Comparison of ENCODE assay signal across 15 cellular contexts in the genomic region with DNA sequence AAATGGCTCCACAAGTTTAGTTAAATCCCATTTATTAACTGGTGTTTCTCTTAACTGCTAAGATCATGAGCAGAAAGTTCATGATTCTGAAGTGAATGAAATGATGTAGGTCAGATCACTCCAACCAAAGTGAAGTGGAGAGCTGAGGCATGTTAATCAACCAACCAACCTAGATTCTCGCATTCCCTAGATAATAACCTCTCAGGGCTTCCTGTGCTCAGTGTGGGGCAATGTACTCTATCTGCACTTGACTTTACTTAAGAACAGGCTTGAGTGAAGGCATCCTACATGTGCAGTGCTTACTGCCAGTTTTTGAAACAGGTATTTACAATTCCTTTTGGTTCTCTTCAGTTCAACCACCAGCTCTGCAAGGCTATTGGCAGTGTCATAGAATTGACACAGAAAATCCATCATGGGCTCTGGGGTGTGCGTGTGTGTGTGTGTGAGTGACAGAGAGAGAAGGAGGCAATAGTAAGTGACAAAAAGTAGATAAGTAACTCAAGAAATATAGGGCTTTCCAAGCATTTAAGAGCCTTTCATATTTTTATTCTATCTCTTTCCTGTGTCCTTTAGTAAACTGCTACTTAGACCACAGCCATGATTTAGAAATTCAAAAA. TPM values are rescaled to one million over a fixed set of nuclear protein-coding genes. Genes with fewer than 3 reads are reported as not detected.
DNase-seq lines count a peak whose midpoint lies in the region; ATAC-seq, FAIRE-seq and TF ChIP-seq lines count a peak whose summit lies in the region.
"Had no signal": no experiment of that assay in that cellular context is flagged by ENCODE, and none has a peak within 500 bp of the region (broad histone marks: within the 10 kb centered on the region; RNA-seq: fewer than 3 reads in every experiment).

No MANE protein-coding gene starts in this region.

- FAIRE-seq in GM12891 (lab: Jason Lieb, UNC) = no peak
- FAIRE-seq: G401.6 had no signal

- no peaks in the 10 kb centered on the region for H3K4me1 ChIP-seq in mesendoderm (ENCODE audit: control insufficient read depth, low read depth, low read length)

- H3K27ac ChIP-seq in mesendoderm (ENCODE audit: low read depth, low read length) = no peak overlapping the region
- H3K27ac ChIP-seq: BLaER1 had no signal

- no peak overlapping the region for H3K4me2 ChIP-seq in mesendoderm (ENCODE audit: low read length)
- H3K4me2 ChIP-seq: BLaER1 had no signal

- no peak overlapping the region for H2BK15ac ChIP-seq in mesendoderm (replicated peaks; ENCODE audit: low read depth)

- WGBS in mesendoderm (ENCODE audit: extremely low coverage, insufficient coverage, low lambda C conversion rate) = no CpG with 5 or more reads among the region's 2 CpGs

- H4K5ac ChIP-seq in mesendoderm (ENCODE audit: low read length) = no peak overlapping the region

- H3K4me3 Mint-ChIP-seq in activated T-helper 2 cell treated with anti-CD3 and anti-CD28 coated beads, Interferon-gamma antibody, Interleukin-2, Interleukin-4, amounts not matched to agents 10 μg/mL and 5 μg/mL and 100 μg/mL, durations not matched to agents 14 hours and 24 hours and 36 hours (ENCODE audit: low read depth) = no peak overlapping the region

- in situ Hi-C loops in ACHN (cut with HindIII; ENCODE audit: low pct_ligation_motif_present, low pct_unique_long_range_greater_than_20kb, low sequenced_read_pairs) = no loop called here

- no peaks in the 10 kb centered on the region for H3K79me2 ChIP-seq in mesendoderm (ENCODE audit: control insufficient read depth, insufficient read depth, low read length)

- no peak overlapping the region for H3K56ac ChIP-seq in mesendoderm (ENCODE audit: low read length)

- intact Hi-C loops in activated T-helper 2 cell treated with anti-CD3 and anti-CD28 coated beads, Interferon-gamma antibody, Interleukin-2, Interleukin-4, amounts not matched to agents 10 μg/mL and 5 μg/mL and 100 μg/mL, durations not matched to agents 14 hours and 24 hours and 36 hours (cut with micrococcal nuclease) = no loop called here

- no peak overlapping the region for H3K4me3 ChIP-seq in mesendoderm (ENCODE audit: low read length)
- H3K4me3 ChIP-seq: BLaER1 had no signal

- no peaks in the 10 kb centered on the region for H3K27me3 Mint-ChIP-seq in activated T-helper 2 cell treated with anti-CD3 and anti-CD28 coated beads, Interferon-gamma antibody, Interleukin-2, Interleukin-4, amounts not matched to agents 10 μg/mL and 5 μg/mL and 100 μg/mL, durations not matched to agents 14 hours and 24 hours and 36 hours (ENCODE audit: low read depth)

- peak; percentile 62 for DNase-seq in ACHN
- no peak for DNase-seq in activated T-helper 2 cell treated with anti-CD3 and anti-CD28 coated beads, Interferon-gamma antibody, Interleukin-2, Interleukin-4, amounts not matched to agents 10 μg/mL and 5 μg/mL and 100 μg/mL, durations not matched to agents 14 hours and 24 hours and 36 hours (ENCODE audit: low spot score)
- peak; percentile 70 for DNase-seq in mesendoderm
- DNase-seq in COLO668 (lab: John Stamatoyannopoulos, UW; ENCODE audit: unreplicated experiment) = no peak
- no peak for DNase-seq in GM12891 (ENCODE audit: insufficient read length, low spot score)
- DNase-seq: activated CD4-positive, CD25-positive, alpha-beta regulatory T cell treated with anti-CD3 and anti-CD28 coated beads, Interleukin-2, amount 50 U/mL, for 72 hours; Karpas-422; NCI-H187 treated with DMSO at 0.1 percent for 48 hours; stimulated activated CD4-positive, alpha-beta T cell treated with anti-CD3 and anti-CD28 coated beads, Interleukin-1b, Interleukin-23, amount 100 ng/mL, for 48 hours had no signal

- no peaks in the 10 kb centered on the region for H3K79me1 ChIP-seq in mesendoderm (ENCODE audit: low read length)

- no peaks in the 10 kb centered on the region for H3K9me3 Mint-ChIP-seq in activated T-helper 2 cell treated with anti-CD3 and anti-CD28 coated beads, Interferon-gamma antibody, Interleukin-2, Interleukin-4, amounts not matched to agents 10 μg/mL and 5 μg/mL and 100 μg/mL, durations not matched to agents 14 hours and 24 hours and 36 hours

- no peaks in the 10 kb centered on the region for H3K36me3 ChIP-seq in mesendoderm (ENCODE audit: control insufficient read depth, insufficient read depth, low read length)
- H3K36me3 ChIP-seq: BLaER1 had no signal

- no peak overlapping the region for H4K8ac ChIP-seq in mesendoderm (ENCODE audit: low read depth, low read length)

- H3K27me3 ChIP-seq in mesendoderm (ENCODE audit: insufficient read depth, low read length, poor library complexity) = no peaks in the 10 kb centered on the region
- H3K27me3 ChIP-seq: BLaER1 had no signal

- no peak for TF ChIP-seq POLR2A in GM12891 (IDR thresholded peaks at IDR 0.05; ENCODE audit: low read depth, low read length)

- peaks cover 26% of the 10 kb centered on the region for H3K36me3 Mint-ChIP-seq in activated T-helper 2 cell treated with anti-CD3 and anti-CD28 coated beads, Interferon-gamma antibody, Interleukin-2, Interleukin-4, amounts not matched to agents 10 μg/mL and 5 μg/mL and 100 μg/mL, durations not matched to agents 14 hours and 24 hours and 36 hours (ENCODE audit: low read depth)

- H3K4me1 Mint-ChIP-seq in activated T-helper 2 cell treated with anti-CD3 and anti-CD28 coated beads, Interferon-gamma antibody, Interleukin-2, Interleukin-4, amounts not matched to agents 10 μg/mL and 5 μg/mL and 100 μg/mL, durations not matched to agents 14 hours and 24 hours and 36 hours (ENCODE audit: low read depth) = peaks cover 60% of the 10 kb centered on the region

- H2BK120ac ChIP-seq in mesendoderm (ENCODE audit: low read depth, low read length) = no peak overlapping the region

- H3K4ac ChIP-seq in mesendoderm (ENCODE audit: low read depth, low read length) = no peak overlapping the region

- no peak overlapping the region for H2BK5ac ChIP-seq in mesendoderm (ENCODE audit: low read length)

- no peak overlapping the region for H2AK5ac ChIP-seq in mesendoderm (ENCODE audit: low read length)

- H3K9ac ChIP-seq in mesendoderm (ENCODE audit: low read length) = no peak overlapping the region
- H3K9ac ChIP-seq: BLaER1 had no signal

- H3K23ac ChIP-seq in mesendoderm (ENCODE audit: low read length) = no peak overlapping the region

- ATAC-seq in GM21360 (IDR thresholded peaks at IDR 0.05; ENCODE audit: unreplicated experiment) (peak; percentile 35), HG02852 (IDR thresholded peaks at IDR 0.05; ENCODE audit: unreplicated experiment) (no peak), GM18520 (IDR thresholded peaks at IDR 0.05; ENCODE audit: unreplicated experiment) (no peak)
- ATAC-seq: SK-N-SH treated with all-trans-retinoic acid at 6 μM for 48 hours had no signal

- peak overlapping the region; percentile 34 for H3K27ac Mint-ChIP-seq in activated T-helper 2 cell treated with anti-CD3 and anti-CD28 coated beads, Interferon-gamma antibody, Interleukin-2, Interleukin-4, amounts not matched to agents 10 μg/mL and 5 μg/mL and 100 μg/mL, durations not matched to agents 14 hours and 24 hours and 36 hours

- H3K18ac ChIP-seq in mesendoderm (ENCODE audit: low read length) = no peak overlapping the region

TF ChIP-seq in GM12891, 5 proteins besides CTCF, POLR2A, EP300 and RAD21:
- TF ChIP-seq POLR2AphosphoS5 (IDR thresholded peaks at IDR 0.05; ENCODE audit: low read depth, low read length) (no peak), TAF1 (IDR thresholded peaks at IDR 0.05; ENCODE audit: low read depth, low read length) (no peak), POU2F2 (IDR thresholded peaks at IDR 0.05; ENCODE audit: low read depth, low read length) (no peak), SPI1 (IDR thresholded peaks at IDR 0.05; ENCODE audit: low read depth, low read length) (no peak), PAX5 (IDR thresholded peaks at IDR 0.05; ENCODE audit: insufficient read depth, low read length, severe bottlenecking) (no peak)

RNA-seq across cellular contexts. Expression of a gene that starts 28.7 kb away (rescaled TPM):
- total RNA-seq in activated T-helper 2 cell treated with anti-CD3 and anti-CD28 coated beads, Interferon-gamma antibody, Interleukin-2, Interleukin-4, amounts not matched to agents 10 μg/mL and 5 μg/mL and 100 μg/mL, durations not matched to agents 14 hours and 24 hours and 36 hours = 100 and 107 TPM in 2 replicates
- 0.39 TPM for polyA plus RNA-seq in mesendoderm (2013, experiment 1 of 2)
- polyA plus RNA-seq in mesendoderm (2013, experiment 2 of 2) = 0.41 TPM
- polyA plus RNA-seq in GM12891 (2012; ENCODE audit: low read depth, missing spikeins) = 43.7 TPM

Comparison
In these comparisons a context has a peak if more than half of its experiments do, and no peak if none do; other contexts are left out.
1. DNase-seq: peak in ACHN (single experiment) and mesendoderm (single experiment); none in activated T-helper 2 cell treated with anti-CD3 and anti-CD28 coated beads, Interferon-gamma antibody, Interleukin-2, Interleukin-4, amounts not matched to agents 10 μg/mL and 5 μg/mL and 100 μg/mL, durations not matched to agents 14 hours and 24 hours and 36 hours (single experiment), COLO668 (single experiment) and GM12891 (single experiment).